In the genomic region with DNA sequence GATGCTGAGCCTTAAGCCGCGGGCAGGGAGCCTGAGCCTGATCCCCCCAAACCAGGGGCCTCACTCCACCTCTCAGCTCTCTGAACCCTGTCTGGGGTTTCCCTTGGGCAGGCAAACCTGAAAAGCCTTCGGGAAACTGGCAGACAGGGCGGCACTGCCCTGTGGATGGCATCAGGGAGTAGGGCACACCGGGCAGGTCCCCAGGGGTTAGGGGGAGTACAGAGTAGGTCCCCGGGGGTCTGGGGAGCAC, we compare ENCODE assay signal across 9 cellular contexts. TPM values are rescaled to one million over a fixed set of nuclear protein-coding genes. Genes with fewer than 3 reads are reported as not detected.
DNase-seq lines count a peak whose midpoint lies in the region; ATAC-seq, FAIRE-seq and TF ChIP-seq lines count a peak whose summit lies in the region.
"Had no signal": no experiment of that assay in that cellular context is flagged by ENCODE, and none has a peak within 500 bp of the region (broad histone marks: within the 10 kb centered on the region; RNA-seq: fewer than 3 reads in every experiment).

No MANE protein-coding gene starts in this region.

- H3K79me2 ChIP-seq in endothelial cell of umbilical vein (ENCODE audit: control insufficient read depth, insufficient read depth, low read length), result peaks cover 7% of the 10 kb centered on the region

- no peak overlapping the region for H3K4me2 ChIP-seq in endothelial cell of umbilical vein (ENCODE audit: insufficient read depth, low read length)

- FAIRE-seq in endothelial cell of umbilical vein (lab: Jason Lieb, UNC), result no peak

- no peak overlapping the region for H3K9ac ChIP-seq in endothelial cell of umbilical vein (replicated peaks; ENCODE audit: extremely low read depth, insufficient read depth, low read length)

- no peaks in the 10 kb centered on the region for H3K27me3 ChIP-seq in CD8-positive, alpha-beta memory T cell (ENCODE audit: insufficient read depth, low read length, poor library complexity, severe bottlenecking)
- H3K27me3 ChIP-seq in Panc1 (ENCODE audit: control insufficient read depth, insufficient read depth, low read length) (no peaks in the 10 kb centered on the region), endothelial cell of umbilical vein (ENCODE audit: control insufficient read depth in 2 of 2, insufficient read depth in 2 of 2, low read length in 2 of 2) (no peaks in the 10 kb centered on the region), psoas muscle (ENCODE audit: insufficient read depth in 3 of 3, low read length in 2 of 3) (no peaks in the 10 kb centered on the region)

- peak overlapping the region in 5 of 7 donors; percentile 38 to 79 (median 59) for H3K4me3 Mint-ChIP-seq in CD8-positive, alpha-beta memory T cell

- H3K9me3 Mint-ChIP-seq in CD8-positive, alpha-beta memory T cell, result no peaks in the 10 kb centered on the region
- H3K9me3 Mint-ChIP-seq: nephron had no signal

- H3K27ac Mint-ChIP-seq in CD8-positive, alpha-beta memory T cell, result peak overlapping the region; percentile 75 to 96 (median 92)
- H3K27ac Mint-ChIP-seq: nephron had no signal

- no peaks in the 10 kb centered on the region for H3K9me1 ChIP-seq in endothelial cell of umbilical vein (replicated peaks; ENCODE audit: control insufficient read depth, extremely low read depth, insufficient read depth, low read length)

- no peak overlapping the region for H2AFZ ChIP-seq in endothelial cell of umbilical vein (ENCODE audit: low read depth, low read length)

- POLR2A ChIA-PET in CD8-positive, alpha-beta memory T cell (lab: Charles Lee), result interaction anchor here (1.0 to 2.4 kb wide), 3 partner anchors 9 to 20 kb away, joined by 3 to 17 read pairs (median 9); partner anchors contain the start of gene MKNK2
- POLR2A ChIA-PET in Panc1 (lab: Charles Lee) (no interaction called here), endothelial cell of umbilical vein (lab: Charles Lee) (no interaction called here)

- CTCF ChIA-PET in CD8-positive, alpha-beta memory T cell (lab: Charles Lee), result interaction anchor here (1.2 to 3.7 kb wide), 3 partner anchors 11 to 53 kb away, joined by 3 to 19 read pairs (median 4); partner anchors contain the start of gene MKNK2
- CTCF ChIA-PET in Panc1 (lab: Charles Lee) (no interaction called here), endothelial cell of umbilical vein (lab: Charles Lee) (no interaction called here)

- peak overlapping the region; percentile 65 for H3K4me3 ChIP-seq in CD8-positive, alpha-beta memory T cell (ENCODE audit: low read length)
- H3K4me3 ChIP-seq in Panc1 (ENCODE audit: low read depth in 2 of 2, low read length in 2 of 2), result no peak overlapping the region
- no peak overlapping the region for H3K4me3 ChIP-seq in endothelial cell of umbilical vein (replicated peaks in 1 of 3; ENCODE audit: insufficient read depth in 1 of 3, low read depth in 1 of 3, low read length in 3 of 3)
- H3K4me3 ChIP-seq in psoas muscle, result peak overlapping the region; percentile 61

- H3K27me3 Mint-ChIP-seq in CD8-positive, alpha-beta memory T cell, result peaks cover 0 to 2% of the 10 kb centered on the region in 2 donors

- in situ Hi-C loops in Panc1 (cut with HindIII; ENCODE audit: low pct_unique_long_range_greater_than_20kb, low sequenced_read_pairs), result no loop called here

- H3K27ac ChIP-seq in CD8-positive, alpha-beta memory T cell (ENCODE audit: low read depth, low read length), result peak overlapping the region; percentile 94
- H3K27ac ChIP-seq in Panc1 (ENCODE audit: low read length) (peak overlapping the region; percentile 70), endothelial cell of umbilical vein (ENCODE audit: insufficient read depth, low read depth, low read length) (peak overlapping the region; percentile 69), psoas muscle (peak overlapping the region; percentile 98)

- peaks cover 11 to 35% (median 13%) of the 10 kb centered on the region in 3 donors for H3K4me1 Mint-ChIP-seq in CD8-positive, alpha-beta memory T cell
- H3K4me1 Mint-ChIP-seq: nephron had no signal

- peaks cover 45% of the 10 kb centered on the region for H3K4me1 ChIP-seq in CD8-positive, alpha-beta memory T cell (ENCODE audit: insufficient read depth, low read length)
- H3K4me1 ChIP-seq in Panc1 (ENCODE audit: control insufficient read depth, insufficient read depth, low read length) (peaks cover 36% of the 10 kb centered on the region), endothelial cell of umbilical vein (ENCODE audit: control insufficient read depth, extremely low read depth, insufficient read depth, low read length) (peaks cover 14% of the 10 kb centered on the region), psoas muscle (peaks cover 69% of the 10 kb centered on the region)

- 45 to 65% (median 50%) methylated on average over 6 of the region's 6 CpGs for WGBS in psoas muscle, 3 donors

- TF ChIP-seq POLR2A in endothelial cell of umbilical vein (IDR thresholded peaks at IDR 0.05; ENCODE audit: low read depth, low read length), result no peak

- intact Hi-C loops in Panc1 (cut with micrococcal nuclease; ENCODE audit: unreplicated experiment), result no loop called here
- intact Hi-C loops in endothelial cell of umbilical vein (cut with micrococcal nuclease), result no loop called here
- intact Hi-C loops in psoas muscle (cut with DNase I), result no loop called here

- H3K36me3 Mint-ChIP-seq in CD8-positive, alpha-beta memory T cell, result peaks cover 0 to 56% (median 0%) of the 10 kb centered on the region in 3 donors

- TF ChIP-seq CTCF in Panc1 (IDR thresholded peaks at IDR 0.05) (no peak), endothelial cell of umbilical vein (IDR thresholded peaks at IDR 0.05; ENCODE audit: extremely low read depth in 1 of 2, insufficient read depth in 1 of 2, low read depth in 1 of 2, low read length in 2 of 2) (no peak), psoas muscle (IDR thresholded peaks at IDR 0.05) (no peak)

- no peaks in the 10 kb centered on the region for H3K9me3 ChIP-seq in CD8-positive, alpha-beta memory T cell (ENCODE audit: low read length)
- H3K9me3 ChIP-seq in Panc1 (ENCODE audit: control insufficient read depth, insufficient read depth, low read depth, low read length), result no peaks in the 10 kb centered on the region
- no peaks in the 10 kb centered on the region for H3K9me3 ChIP-seq in endothelial cell of umbilical vein (replicated peaks; ENCODE audit: control insufficient read depth, insufficient read depth, low read length)
- no peaks in the 10 kb centered on the region for H3K9me3 ChIP-seq in psoas muscle

- H4K20me1 ChIP-seq in endothelial cell of umbilical vein (replicated peaks; ENCODE audit: control insufficient read depth, extremely low read depth, insufficient read depth, low read length), result no peaks in the 10 kb centered on the region

- ATAC-seq in Panc1, result no peak
- ATAC-seq in psoas muscle, result no peak
- no peak for ATAC-seq in GM19397 (IDR thresholded peaks at IDR 0.05; ENCODE audit: unreplicated experiment)

- dilution Hi-C loops in endothelial cell of umbilical vein (cut with MboI; ENCODE audit: extremely low pct_ligation_motif_present, low sequenced_read_pairs), result no loop called here

- BruUV-seq in Panc1 (replicated peaks; lab: Mats Ljungman, UMichigan) (no TSS peak), endothelial cell of umbilical vein (replicated peaks; lab: Mats Ljungman, UMichigan) (no TSS peak)

- no peak for DNase-seq in CD8-positive, alpha-beta memory T cell
- DNase-seq in Panc1 (ENCODE audit: low read depth, low spot score) (no peak), endothelial cell of umbilical vein (ENCODE audit: low read depth, low spot score) (no peak), psoas muscle (no peak), SKM-1 treated with dmso at 0.1 percent for 144 hours (lab: John Stamatoyannopoulos, UW; ENCODE audit: unreplicated experiment) (no peak), NCI-H2107 (lab: John Stamatoyannopoulos, UW) (no peak), hippocampal formation (lab: John Stamatoyannopoulos, UW) (no peak)

- peaks cover 29% of the 10 kb centered on the region for H3K36me3 ChIP-seq in CD8-positive, alpha-beta memory T cell (ENCODE audit: insufficient read depth, low read length)
- H3K36me3 ChIP-seq in Panc1 (ENCODE audit: control insufficient read depth, insufficient read depth, low read length) (no peaks in the 10 kb centered on the region; the same call in 1 of the 2 replicates), endothelial cell of umbilical vein (ENCODE audit: control insufficient read depth in 2 of 2, extremely low read depth in 1 of 2, insufficient read depth in 2 of 2, low read length in 2 of 2) (peaks cover 4 to 60% of the 10 kb centered on the region in 2 experiments), psoas muscle (ENCODE audit: insufficient read depth in 1 of 2, low read depth in 1 of 2) (peaks cover 11 to 68% of the 10 kb centered on the region in 2 donors)

RNA-seq across cellular contexts. Expression of gene MKNK2, which starts 9.7 kb away (rescaled TPM):
- 100 to 1,000 TPM; 137 to 147 TPM for total RNA-seq in CD8-positive, alpha-beta memory T cell
- 50.8 TPM for polyA plus RNA-seq in CD8-positive, alpha-beta memory T cell
- 240 TPM for total RNA-seq in Panc1 (2021; ENCODE audit: unreplicated experiment)
- polyA plus RNA-seq in Panc1 (2012; ENCODE audit: insufficient read length), result 278 TPM
- 86.1 and 87.5 TPM in 2 replicates for total RNA-seq in endothelial cell of umbilical vein
- 65.1 and 96.2 TPM in 2 replicates for polyA plus RNA-seq in endothelial cell of umbilical vein
- polyA plus RNA-seq in endothelial cell of umbilical vein (2011; cell fraction: cytosol; rRNA removed), result 48.6 and 60.6 TPM in 2 replicates
- polyA plus RNA-seq in endothelial cell of umbilical vein (2011; cell fraction: nucleus; rRNA removed), result 51.3 and 66.9 TPM in 2 replicates
- polyA plus RNA-seq in endothelial cell of umbilical vein (2012), result 45.6 and 62.3 TPM in 2 replicates
- polyA minus RNA-seq in endothelial cell of umbilical vein, result 49.2 and 82.5 TPM in 2 replicates
- 111 TPM for polyA minus RNA-seq in endothelial cell of umbilical vein (2011; cell fraction: cytosol; rRNA and poly(A)+ RNA removed)
- 19.7 and 28.4 TPM in 2 replicates for polyA minus RNA-seq in endothelial cell of umbilical vein (2011; cell fraction: nucleus; rRNA and poly(A)+ RNA removed)
- total RNA-seq in psoas muscle, result 1,000 to 10,000 TPM in 2 of 4 donors, 100 to 1,000 TPM in 2; 793 to 2,795 (median 946) TPM
- 1,000 to 10,000 TPM in 2 of 3 donors, 100 to 1,000 TPM in 1; 888 to 1,268 (median 1,190) TPM for polyA plus RNA-seq in psoas muscle

RNA-seq across cellular contexts. Expression of gene BTBD2, which starts 25.8 kb away (rescaled TPM):
- 10 to 100 TPM; 18.6 to 22.5 TPM for total RNA-seq in CD8-positive, alpha-beta memory T cell
- polyA plus RNA-seq in CD8-positive, alpha-beta memory T cell, result 5.3 TPM
- total RNA-seq in Panc1 (2021; ENCODE audit: unreplicated experiment) (59.6 TPM), endothelial cell of umbilical vein (73.1 and 78.2 TPM in 2 replicates), psoas muscle (10 to 100 TPM; 56.3 to 68.4 (median 61.9) TPM)
- 178 TPM for polyA plus RNA-seq in Panc1 (2012; ENCODE audit: insufficient read length)
- polyA plus RNA-seq in endothelial cell of umbilical vein (59.2 and 76.1 TPM in 2 replicates), psoas muscle (10 to 100 TPM; 30.1 to 49.0 (median 36.6) TPM)
- 25.7 and 39.0 TPM in 2 replicates for polyA plus RNA-seq in endothelial cell of umbilical vein (2011; cell fraction: cytosol; rRNA removed)
- 28.3 and 30.7 TPM in 2 replicates for polyA plus RNA-seq in endothelial cell of umbilical vein (2011; cell fraction: nucleus; rRNA removed)
- 70.1 and 98.8 TPM in 2 replicates for polyA plus RNA-seq in endothelial cell of umbilical vein (2012)
- polyA minus RNA-seq in endothelial cell of umbilical vein, result 30.8 and 35.3 TPM in 2 replicates
- polyA minus RNA-seq in endothelial cell of umbilical vein (2011; cell fraction: cytosol; rRNA and poly(A)+ RNA removed), result 32.0 TPM
- 9.5 and 22.0 TPM in 2 replicates for polyA minus RNA-seq in endothelial cell of umbilical vein (2011; cell fraction: nucleus; rRNA and poly(A)+ RNA removed)

RNA-seq across cellular contexts. Expression of gene MOB3A, which starts 54.8 kb away (rescaled TPM):
- 100 to 1,000 TPM; 171 to 188 TPM for total RNA-seq in CD8-positive, alpha-beta memory T cell
- 106 TPM for polyA plus RNA-seq in CD8-positive, alpha-beta memory T cell
- 36.3 TPM for total RNA-seq in Panc1 (2021; ENCODE audit: unreplicated experiment)
- polyA plus RNA-seq in Panc1 (2012; ENCODE audit: insufficient read length), result 21.0 TPM
- total RNA-seq in endothelial cell of umbilical vein, result 52.4 and 59.7 TPM in 2 replicates
- polyA plus RNA-seq in endothelial cell of umbilical vein, result 46.5 and 50.7 TPM in 2 replicates
- 38.0 and 38.4 TPM in 2 replicates for polyA plus RNA-seq in endothelial cell of umbilical vein (2011; cell fraction: cytosol; rRNA removed)
- polyA plus RNA-seq in endothelial cell of umbilical vein (2011; cell fraction: nucleus; rRNA removed), result 21.1 and 21.3 TPM in 2 replicates
- 25.2 and 26.3 TPM in 2 replicates for polyA plus RNA-seq in endothelial cell of umbilical vein (2012)
- polyA minus RNA-seq in endothelial cell of umbilical vein, result 39.4 and 61.6 TPM in 2 replicates
- 12.3 TPM for polyA minus RNA-seq in endothelial cell of umbilical vein (2011; cell fraction: cytosol; rRNA and poly(A)+ RNA removed)
- polyA minus RNA-seq in endothelial cell of umbilical vein (2011; cell fraction: nucleus; rRNA and poly(A)+ RNA removed), result 14.1 and 17.6 TPM in 2 replicates
- total RNA-seq in psoas muscle, result 10 to 100 TPM in 3 of 4 donors, 1 to 10 TPM in 1; 9.9 to 19.8 (median 17.2) TPM
- polyA plus RNA-seq in psoas muscle, result 10 to 100 TPM in 2 of 3 donors, 1 to 10 TPM in 1; 8.3 to 13.5 (median 11.3) TPM

RNA-seq across cellular contexts. Expression of gene IZUMO4, which starts 55.4 kb away (rescaled TPM):
- 1 to 10 TPM; 8.9 to 9.7 TPM for total RNA-seq in CD8-positive, alpha-beta memory T cell
- 0.58 TPM for polyA plus RNA-seq in CD8-positive, alpha-beta memory T cell
- total RNA-seq in Panc1 (2021; ENCODE audit: unreplicated experiment) (5.4 TPM), endothelial cell of umbilical vein (1.1 and 2.0 TPM in 2 replicates), psoas muscle (1 to 10 TPM in 3 of 4 donors, under 1 TPM in 1; 0.89 to 2.8 (median 1.4) TPM)
- polyA plus RNA-seq in Panc1 (2012; ENCODE audit: insufficient read length), result 4.7 TPM
- polyA plus RNA-seq in endothelial cell of umbilical vein (2.0 and 3.2 TPM in 2 replicates), psoas muscle (1 to 10 TPM in 2 of 3 donors, under 1 TPM in 1; 0.69 to 3.0 (median 2.0) TPM)
- 0.52 and 0.78 TPM in 2 replicates for polyA plus RNA-seq in endothelial cell of umbilical vein (2011; cell fraction: cytosol; rRNA removed)
- polyA plus RNA-seq in endothelial cell of umbilical vein (2011; cell fraction: nucleus; rRNA removed), result 14.4 and 15.3 TPM in 2 replicates
- 0.87 and 1.3 TPM in 2 replicates for polyA plus RNA-seq in endothelial cell of umbilical vein (2012)
- 1.00 TPM in 1 of 2 replicates, not detected in the other for polyA minus RNA-seq in endothelial cell of umbilical vein
- polyA minus RNA-seq in endothelial cell of umbilical vein (2011; cell fraction: cytosol; rRNA and poly(A)+ RNA removed), result not detected
- polyA minus RNA-seq in endothelial cell of umbilical vein (2011; cell fraction: nucleus; rRNA and poly(A)+ RNA removed), result 1.5 TPM in 2 replicates

Comparison
In these comparisons a context has a peak if more than half of its experiments do, and no peak if none do; other contexts are left out.
1. H3K4me3 ChIP-seq: peak in CD8-positive, alpha-beta memory T cell (single experiment) and psoas muscle (single experiment); none in Panc1 (0 of 2) and endothelial cell of umbilical vein (0 of 3).
2. Peak in every context shown above with its lines, with median percentiles within 50 percentile points of each other: H3K27ac ChIP-seq.